9 cellular contexts compared by ENCODE assay signal in the genomic region with DNA sequence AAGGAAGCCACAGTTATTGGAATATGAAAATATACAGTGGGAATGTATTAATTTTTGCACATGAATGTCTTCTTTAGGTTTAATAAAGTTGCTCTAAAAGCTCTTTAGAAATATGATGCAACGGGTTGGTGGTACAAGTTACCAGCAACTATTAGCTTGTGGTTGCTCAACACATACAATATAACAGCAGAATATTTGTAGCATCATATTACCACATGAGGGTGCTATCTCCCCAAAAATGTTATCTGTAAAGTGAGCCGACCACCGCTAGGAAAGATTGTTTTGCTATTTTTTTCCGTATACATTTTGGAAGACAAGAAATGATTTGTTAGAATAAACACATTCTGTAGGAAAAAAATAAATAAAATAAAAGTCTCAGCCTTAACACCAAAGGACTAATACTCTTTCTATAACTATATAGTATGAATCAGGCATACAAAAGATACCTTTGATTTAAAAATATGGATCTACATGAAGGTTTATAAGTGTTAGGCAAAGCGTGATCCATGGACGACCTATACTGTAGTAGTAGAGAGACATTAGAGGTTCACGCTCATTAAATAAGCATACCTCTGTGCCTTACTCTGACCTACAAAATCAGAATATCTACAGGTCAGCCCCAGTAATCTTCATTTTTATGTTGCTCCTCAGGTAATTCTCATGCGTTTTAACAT.
A peak's percentile ranks its signal among the peaks of the same experiment; 100 is the strongest.
DNase-seq lines count a peak whose midpoint lies in the region; ATAC-seq, FAIRE-seq and TF ChIP-seq lines count a peak whose summit lies in the region.
"Had no signal": no experiment of that assay in that cellular context is flagged by ENCODE, and none has a peak within 500 bp of the region (broad histone marks: within the 10 kb centered on the region; RNA-seq: fewer than 3 reads in every experiment).

No MANE protein-coding gene starts in this region.

- DNase-seq in A549 (ENCODE audit: low read depth in 1 of 2, low spot score in 1 of 2) (peak; percentile 12 to 52), GM13977 (ENCODE audit: low spot score) (peak; percentile 23), NCI-H774 (lab: John Stamatoyannopoulos, UW) (peak; percentile 18), colonic mucosa (no peak), myocyte (ENCODE audit: low read depth) (peak; percentile 80)
- no peak for DNase-seq in stimulated activated CD4-positive, alpha-beta T cell treated with anti-CD3 and anti-CD28 coated beads, Interleukin-2, amount 100 ng/mL, for 24 hours

- H3K4me3 ChIP-seq in A549 (no peak overlapping the region), colonic mucosa (no peak overlapping the region)

- intact Hi-C loops in colonic mucosa (cut with DNase I), result loop anchor here (10.0 kb wide), 1 partner anchor 1181 kb away; no protein-coding TSS in a partner anchor

- in situ Hi-C loops in GM13977 (cut with MboI; ENCODE audit: low pct_unique_long_range_greater_than_20kb, low sequenced_read_pairs, unreplicated experiment), result loop anchor here (25.0 kb wide), 1 partner anchor 1178 kb away; no protein-coding TSS in a partner anchor

- no peak overlapping the region for H3K9ac ChIP-seq in colonic mucosa (ENCODE audit: low read depth in 2 of 2, low read length in 2 of 2)

- H3K9me3 ChIP-seq in A549 (no peaks in the 10 kb centered on the region), colonic mucosa (no peaks in the 10 kb centered on the region)

- peak; percentile 65 for TF ChIP-seq CTCF in A549 (IDR thresholded peaks at IDR 0.05)
- TF ChIP-seq CTCF in GM13977 (IDR thresholded peaks at IDR 0.05; ENCODE audit: extremely low read depth, insufficient read depth, missing control alignments), result peak; percentile 59
- peak; percentile 20 for TF ChIP-seq CTCF in colonic mucosa (IDR thresholded peaks at IDR 0.05)

- TF ChIP-seq EP300 in A549 (IDR thresholded peaks at IDR 0.05), result no peak

- POLR2A ChIA-PET in A549 (lab: Yijun Ruan, JAX), result no interaction called here

- CTCF ChIA-PET in A549 (lab: Yijun Ruan, JAX), result interaction anchor here (0.6 to 1.2 kb wide), 4 partner anchors 19 to 1176 kb away, joined by 3 to 10 read pairs (median 4); no protein-coding TSS in a partner anchor

- FAIRE-seq in A549 (lab: Jason Lieb, UNC), result no peak

- no peaks in the 10 kb centered on the region for H3K27me3 ChIP-seq in colonic mucosa

- TF ChIP-seq RAD21 in A549 (conservative IDR thresholded peaks at IDR 0.05 in 1 of 2, IDR thresholded peaks at IDR 0.05 in 1 of 2), result peak; percentile 70 to 79

- ATAC-seq in A549 (peak; percentile 90 to 91; a peak in 5 of 6 replicates), HG03460 (IDR thresholded peaks at IDR 0.05; ENCODE audit: unreplicated experiment) (peak; percentile 71), GM21786 (IDR thresholded peaks at IDR 0.05; ENCODE audit: unreplicated experiment) (no peak)

- no peaks in the 10 kb centered on the region for H3K4me1 ChIP-seq in A549
- no peaks in the 10 kb centered on the region for H3K4me1 ChIP-seq in colonic mucosa

- WGBS in A549 (ENCODE audit: missing lambda C conversion rate), result 15% methylated on average over 8 of the region's 8 CpGs

- no peaks in the 10 kb centered on the region for H3K36me3 ChIP-seq in colonic mucosa

- no peak overlapping the region for H3K27ac ChIP-seq in A549
- H3K27ac ChIP-seq in colonic mucosa, result no peak overlapping the region
- H3K27ac ChIP-seq: epithelial cell of prostate had no signal

- H3K4me2 ChIP-seq in A549, result no peak overlapping the region

- no peak for TF ChIP-seq POLR2A in A549 (IDR thresholded peaks at IDR 0.05; ENCODE audit: low read length)

TF ChIP-seq in A549, 52 proteins besides CTCF, POLR2A, EP300 and RAD21:
- peak; percentile 60 to 70; a peak in 2 of 4 replicates for TF ChIP-seq CEBPB (IDR thresholded peaks at IDR 0.05)
- TF ChIP-seq CHD4 (IDR thresholded peaks at IDR 0.05; ENCODE audit: borderline replicate concordance), result no peak
- TF ChIP-seq, protein P1, sequence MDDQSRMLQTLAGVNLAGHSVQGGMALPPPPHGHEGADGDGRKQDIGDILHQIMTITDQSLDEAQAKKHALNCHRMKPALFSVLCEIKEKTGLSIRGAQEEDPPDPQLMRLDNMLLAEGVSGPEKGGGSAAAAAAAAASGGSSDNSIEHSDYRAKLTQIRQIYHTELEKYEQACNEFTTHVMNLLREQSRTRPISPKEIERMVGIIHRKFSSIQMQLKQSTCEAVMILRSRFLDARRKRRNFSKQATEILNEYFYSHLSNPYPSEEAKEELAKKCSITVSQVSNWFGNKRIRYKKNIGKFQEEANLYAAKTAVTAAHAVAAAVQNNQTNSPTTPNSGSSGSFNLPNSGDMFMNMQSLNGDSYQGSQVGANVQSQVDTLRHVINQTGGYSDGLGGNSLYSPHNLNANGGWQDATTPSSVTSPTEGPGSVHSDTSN (IDR thresholded peaks at IDR 0.05), result no peak
- peak; percentile 63 for TF ChIP-seq SMC3 (IDR thresholded peaks at IDR 0.05)

Comparison
In these comparisons a context has a peak if more than half of its experiments do, and no peak if none do; other contexts are left out.
1. DNase-seq: peak in A549 (2 of 2), GM13977 (single experiment), NCI-H774 (single experiment) and myocyte (single experiment); none in colonic mucosa (single experiment) and stimulated activated CD4-positive, alpha-beta T cell treated with anti-CD3 and anti-CD28 coated beads, Interleukin-2, amount 100 ng/mL, for 24 hours (0 of 2).
2. Peak in every context shown above with its lines, with median percentiles within 50 percentile points of each other: CTCF ChIP-seq.